ENCODE assay signal across 9 cellular contexts in genomic region chr16:69384974-69385373, GRCh38. TPM values are rescaled to one million over a fixed set of nuclear protein-coding genes. Genes with fewer than 3 reads are reported as not detected.
DNase-seq lines count a peak whose midpoint lies in the region; ATAC-seq and TF ChIP-seq lines count a peak whose summit lies in the region.
"Had no signal": no experiment of that assay in that cellular context is flagged by ENCODE, and none has a peak within 500 bp of the region (broad histone marks: within the 10 kb centered on the region; RNA-seq: fewer than 3 reads in every experiment).

No MANE protein-coding gene starts in this region.

- H3K36me3 Mint-ChIP-seq in activated CD4-positive, alpha-beta T cell treated with anti-CD3 and anti-CD28 coated beads, Interleukin-2, amount 10 ng/mL, durations not matched to agents 7 days and 5 days (ENCODE audit: low read depth) = peaks cover 36% of the 10 kb centered on the region

- H3K4me3 Mint-ChIP-seq in activated CD4-positive, alpha-beta T cell treated with anti-CD3 and anti-CD28 coated beads, Interleukin-2, amount 10 ng/mL, durations not matched to agents 7 days and 5 days = peak overlapping the region; percentile 82

- no peak for DNase-seq in activated CD4-positive, alpha-beta T cell treated with anti-CD3 and anti-CD28 coated beads, Interleukin-2, amount 10 ng/mL, durations not matched to agents 7 days and 5 days
- DNase-seq in activated CD4-positive, alpha-beta T cell treated with anti-CD3 and anti-CD28 coated beads, Interleukin-2, amount 50 U/mL, for 1 hour = no peak
- DNase-seq in ascending aorta (ENCODE audit: low spot score in 2 of 2) (no peak), right lobe of liver (no peak), thyroid gland (no peak), RKO (ENCODE audit: low spot score) (no peak), amygdala (lab: John Stamatoyannopoulos, UW) (no peak)

- intact Hi-C loops in ascending aorta (cut with DNase I) = loop anchor here (2.0 kb wide), 1 partner anchor 54 kb away; the partner anchor contains the start of gene PDF
- intact Hi-C loops in right lobe of liver (cut with DNase I) = no loop called here
- intact Hi-C loops in thyroid gland (cut with DNase I) = loop anchor here (10.0 kb wide), 1 partner anchor 50 kb away; the partner anchor contains the start of genes COG8, NIP7 and PDF

- H3K4me1 ChIP-seq in ascending aorta = peaks cover 0 to 13% of the 10 kb centered on the region in 2 donors
- peaks cover 0 to 4% (median 2%) of the 10 kb centered on the region in 4 donors for H3K4me1 ChIP-seq in right lobe of liver
- H3K4me1 ChIP-seq in thyroid gland = peaks cover 8 to 9% of the 10 kb centered on the region in 2 donors

- WGBS in right lobe of liver (ENCODE audit: insufficient coverage, low coverage, low lambda C conversion rate, missing lambda C conversion rate) = 1% methylated on average over 6 of the region's 6 CpGs
- 7 to 8% methylated on average over 6 of the region's 6 CpGs for WGBS in thyroid gland, 2 donors

- POLR2A ChIA-PET in activated CD4-positive, alpha-beta T cell treated with anti-CD3 and anti-CD28 coated beads, Interleukin-2, amount 10 ng/mL, durations not matched to agents 7 days and 5 days (lab: Charles Lee) = no interaction called here

- H3K4me3 ChIP-seq in ascending aorta (peak overlapping the region; percentile 79 to 95), right lobe of liver (peak overlapping the region; percentile 60 to 87 (median 66)), thyroid gland (replicated peaks in 1 of 3) (peak overlapping the region; percentile 19 to 74 (median 23))

- peak overlapping the region; percentile 95 for H3K27ac Mint-ChIP-seq in activated CD4-positive, alpha-beta T cell treated with anti-CD3 and anti-CD28 coated beads, Interleukin-2, amount 10 ng/mL, durations not matched to agents 7 days and 5 days

- TF ChIP-seq POLR2A in right lobe of liver (IDR thresholded peaks at IDR 0.05) = no peak
- TF ChIP-seq POLR2A in thyroid gland (IDR thresholded peaks at IDR 0.05) = no peak

- H3K27me3 ChIP-seq in ascending aorta (no peaks in the 10 kb centered on the region), right lobe of liver (no peaks in the 10 kb centered on the region), thyroid gland (no peaks in the 10 kb centered on the region)

- H3K4me1 Mint-ChIP-seq in activated CD4-positive, alpha-beta T cell treated with anti-CD3 and anti-CD28 coated beads, Interleukin-2, amount 10 ng/mL, durations not matched to agents 7 days and 5 days = peaks cover 34% of the 10 kb centered on the region

- ATAC-seq in right lobe of liver (no peak), HG02884 (IDR thresholded peaks at IDR 0.05; ENCODE audit: unreplicated experiment) (no peak)

- H3K27me3 Mint-ChIP-seq in activated CD4-positive, alpha-beta T cell treated with anti-CD3 and anti-CD28 coated beads, Interleukin-2, amount 10 ng/mL, durations not matched to agents 7 days and 5 days = no peaks in the 10 kb centered on the region

- CTCF ChIA-PET in activated CD4-positive, alpha-beta T cell treated with anti-CD3 and anti-CD28 coated beads, Interleukin-2, amount 10 ng/mL, durations not matched to agents 7 days and 5 days (lab: Charles Lee) = interaction anchor here (0.8 to 3.9 kb wide), 3 partner anchors 11 to 58 kb away, joined by 3 to 20 read pairs (median 3); no protein-coding TSS in a partner anchor

- H3K36me3 ChIP-seq in ascending aorta = peaks cover 0 to 40% of the 10 kb centered on the region in 2 donors
- peaks cover 0 to 38% (median 5%) of the 10 kb centered on the region in 4 donors for H3K36me3 ChIP-seq in right lobe of liver
- peaks cover 12 to 22% of the 10 kb centered on the region in 2 donors for H3K36me3 ChIP-seq in thyroid gland

- no peak for TF ChIP-seq CTCF in ascending aorta (IDR thresholded peaks at IDR 0.05)
- no peak for TF ChIP-seq CTCF in right lobe of liver (IDR thresholded peaks at IDR 0.05)
- TF ChIP-seq CTCF in thyroid gland (IDR thresholded peaks at IDR 0.05) = no peak

- H3K27ac ChIP-seq in ascending aorta (peak overlapping the region; percentile 94 to 96), right lobe of liver (peak overlapping the region; percentile 63 to 86 (median 66)), thyroid gland (peak overlapping the region; percentile 63 to 91 (median 86))

- H3K9me3 ChIP-seq in ascending aorta (no peaks in the 10 kb centered on the region), right lobe of liver (no peaks in the 10 kb centered on the region), thyroid gland (no peaks in the 10 kb centered on the region)

- no peaks in the 10 kb centered on the region for H3K9me3 Mint-ChIP-seq in activated CD4-positive, alpha-beta T cell treated with anti-CD3 and anti-CD28 coated beads, Interleukin-2, amount 10 ng/mL, durations not matched to agents 7 days and 5 days

RNA-seq across cellular contexts. Expression of gene TERF2, which starts 0.8 kb away (rescaled TPM):
- 10 to 100 TPM; 41.3 to 53.1 TPM for total RNA-seq in activated CD4-positive, alpha-beta T cell treated with anti-CD3 and anti-CD28 coated beads, Interleukin-2, amount 10 ng/mL, durations not matched to agents 7 days and 5 days
- 22.6 TPM for total RNA-seq in ascending aorta
- 10 to 100 TPM in 5 of 6 experiments, 1 to 10 TPM in 1; 9.6 to 14.5 (median 13.5) TPM for total RNA-seq in right lobe of liver
- total RNA-seq in thyroid gland = 100 to 1,000 TPM in 1 of 4 donors, 10 to 100 TPM in 3; 19.8 to 110 (median 26.6) TPM

RNA-seq across cellular contexts. Expression of gene TMED6, which starts 33.4 kb away (rescaled TPM):
- total RNA-seq in activated CD4-positive, alpha-beta T cell treated with anti-CD3 and anti-CD28 coated beads, Interleukin-2, amount 10 ng/mL, durations not matched to agents 7 days and 5 days = 1 to 10 TPM; 1.0 to 1.3 TPM
- total RNA-seq in ascending aorta (not detected), right lobe of liver (1 to 10 TPM; 1.6 to 9.9 (median 2.6) TPM), thyroid gland (1 to 10 TPM in 1 of 4 donors, not detected in 3; 4.1 TPM)
- total RNA-seq: LHCN-M2 had no signal

RNA-seq across cellular contexts. Expression of gene CYB5B, which starts 39.4 kb away (rescaled TPM):
- total RNA-seq in activated CD4-positive, alpha-beta T cell treated with anti-CD3 and anti-CD28 coated beads, Interleukin-2, amount 10 ng/mL, durations not matched to agents 7 days and 5 days = 100 to 1,000 TPM; 157 to 178 TPM
- total RNA-seq in ascending aorta (19.2 TPM), right lobe of liver (10 to 100 TPM; 19.1 to 42.1 (median 30.5) TPM), thyroid gland (10 to 100 TPM; 40.4 to 61.5 (median 50.4) TPM)

RNA-seq across cellular contexts. Expression of gene NIP7, which starts 45.4 kb away (rescaled TPM):
- 10 to 100 TPM; 36.5 to 38.0 TPM for total RNA-seq in activated CD4-positive, alpha-beta T cell treated with anti-CD3 and anti-CD28 coated beads, Interleukin-2, amount 10 ng/mL, durations not matched to agents 7 days and 5 days
- total RNA-seq in ascending aorta = 5.2 TPM
- total RNA-seq in right lobe of liver = 10 to 100 TPM in 3 of 6 experiments, 1 to 10 TPM in 3; 6.9 to 11.3 (median 9.4) TPM
- 10 to 100 TPM in 3 of 4 donors, 1 to 10 TPM in 1; 9.8 to 17.5 (median 14.7) TPM for total RNA-seq in thyroid gland

RNA-seq across cellular contexts. Expression of gene COG8, which starts 45.6 kb away (rescaled TPM):
- total RNA-seq in activated CD4-positive, alpha-beta T cell treated with anti-CD3 and anti-CD28 coated beads, Interleukin-2, amount 10 ng/mL, durations not matched to agents 7 days and 5 days = 10 to 100 TPM; 31.5 to 32.9 TPM
- 24.7 TPM for total RNA-seq in ascending aorta
- total RNA-seq in right lobe of liver = 10 to 100 TPM; 16.0 to 35.5 (median 25.3) TPM
- 10 to 100 TPM; 63.3 to 84.2 (median 74.7) TPM for total RNA-seq in thyroid gland

Comparison
In these comparisons a context has a peak if more than half of its experiments do, and no peak if none do; other contexts are left out.
1. H3K4me3 ChIP-seq: peak in every context shown above with its lines; median percentile 87 in ascending aorta; 66 in right lobe of liver; 23 in thyroid gland.
2. intact Hi-C loops: an anchor here in ascending aorta (2.0 kb wide) and thyroid gland (10.0 kb wide); none called in right lobe of liver.